ENCODE assay signal across 23 cellular contexts in the genomic region with DNA sequence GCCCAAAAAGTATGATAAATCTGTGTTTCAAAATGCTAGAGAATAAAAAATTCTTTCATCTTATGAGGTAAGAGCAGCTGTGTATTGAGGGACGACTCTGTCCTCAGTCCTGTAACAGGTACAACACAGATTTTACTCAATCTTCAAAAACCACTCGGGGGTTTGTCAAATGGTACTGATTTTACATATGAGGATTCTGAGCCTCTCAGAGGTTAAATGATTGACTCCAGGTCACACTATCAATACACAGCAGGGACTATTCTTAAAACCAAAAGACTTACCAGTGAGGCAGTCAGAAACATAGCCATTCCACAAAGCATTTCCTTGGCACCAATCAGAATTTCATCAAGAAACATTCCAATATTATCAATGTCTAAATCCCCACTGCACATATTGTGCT.
DNase-seq lines count a peak whose midpoint lies in the region; ATAC-seq, FAIRE-seq and TF ChIP-seq lines count a peak whose summit lies in the region.
"Had no signal": no experiment of that assay in that cellular context is flagged by ENCODE, and none has a peak within 500 bp of the region (broad histone marks: within the 10 kb centered on the region; RNA-seq: fewer than 3 reads in every experiment).

No MANE protein-coding gene starts in this region.

- H3K4me1 ChIP-seq in CD4-positive, CD25-positive, alpha-beta regulatory T cell (ENCODE audit: control insufficient read depth, insufficient read depth, low read length, poor library complexity, severe bottlenecking) = peaks cover 8% of the 10 kb centered on the region
- H3K4me1 ChIP-seq in endodermal cell (ENCODE audit: control insufficient read depth, insufficient read depth, low read length) (peaks cover 11% of the 10 kb centered on the region), pancreas (peaks cover 0 to 4% (median 0%) of the 10 kb centered on the region in 3 donors)
- H3K4me1 ChIP-seq: HAP-1 had no signal

- H3K4me3 Mint-ChIP-seq in CD4-positive, CD25-positive, alpha-beta regulatory T cell = no peak overlapping the region
- H3K4me3 Mint-ChIP-seq in endodermal cell (no peak overlapping the region), chondrocyte (ENCODE audit: unreplicated experiment) (no peak overlapping the region)
- H3K4me3 Mint-ChIP-seq: CD14-positive monocyte had no signal

- no peak overlapping the region for H3K27ac ChIP-seq in CD4-positive, CD25-positive, alpha-beta regulatory T cell (ENCODE audit: insufficient read depth, low read length, poor library complexity, severe bottlenecking)
- H3K27ac ChIP-seq in endodermal cell (ENCODE audit: low read depth, low read length) (no peak overlapping the region), pancreas (no peak overlapping the region)
- H3K27ac ChIP-seq: KMS-11, RWPE1 had no signal

- H3K4me1 Mint-ChIP-seq in CD4-positive, CD25-positive, alpha-beta regulatory T cell = peaks cover 43 to 55% (median 46%) of the 10 kb centered on the region in 4 donors
- H3K4me1 Mint-ChIP-seq in endodermal cell (peaks cover 56% of the 10 kb centered on the region), chondrocyte (ENCODE audit: low read depth) (no peaks in the 10 kb centered on the region)

- H3K36me3 Mint-ChIP-seq in CD4-positive, CD25-positive, alpha-beta regulatory T cell = peaks cover 9% of the 10 kb centered on the region
- H3K36me3 Mint-ChIP-seq in endodermal cell (ENCODE audit: low read depth) (no peaks in the 10 kb centered on the region), chondrocyte (ENCODE audit: low read depth) (peaks cover 1% of the 10 kb centered on the region)

- FAIRE-seq in pancreas (lab: Jason Lieb, UNC) = no peak
- FAIRE-seq: G401.6 had no signal

- H3K9me3 ChIP-seq in CD4-positive, CD25-positive, alpha-beta regulatory T cell (ENCODE audit: control insufficient read depth in 2 of 2, low read length in 2 of 2) = no peaks in the 10 kb centered on the region
- H3K9me3 ChIP-seq in endodermal cell (ENCODE audit: control insufficient read depth, low read length) (no peaks in the 10 kb centered on the region), pancreas (no peaks in the 10 kb centered on the region)
- H3K9me3 ChIP-seq: Caco-2, HAP-1 had no signal

- H3K4me3 ChIP-seq in CD4-positive, CD25-positive, alpha-beta regulatory T cell (ENCODE audit: low read depth, low read length) = no peak overlapping the region
- H3K4me3 ChIP-seq in endodermal cell (ENCODE audit: low read length) (no peak overlapping the region), pancreas (no peak overlapping the region)
- H3K4me3 ChIP-seq: HAP-1 had no signal

- no peaks in the 10 kb centered on the region for H3K36me3 ChIP-seq in CD4-positive, CD25-positive, alpha-beta regulatory T cell (ENCODE audit: control insufficient read depth, insufficient read depth, low read length)
- no peaks in the 10 kb centered on the region for H3K36me3 ChIP-seq in endodermal cell (ENCODE audit: control insufficient read depth, insufficient read depth, low read length)
- H3K36me3 ChIP-seq in pancreas = no peaks in the 10 kb centered on the region
- H3K36me3 ChIP-seq: HAP-1 had no signal

- 88% methylated on average over 2 of the region's 2 CpGs; no CpG with 5 or more reads in 1 of the 2 experiments for WGBS in endodermal cell (ENCODE audit: insufficient coverage in 1 of 2, insufficient read length in 1 of 2), 2 experiments
- WGBS in pancreas, 2 donors = 83 to 90% methylated on average over 2 of the region's 2 CpGs

- H3K27ac Mint-ChIP-seq in CD4-positive, CD25-positive, alpha-beta regulatory T cell = peak overlapping the region in 2 of 3 donors; percentile 7 to 81
- H3K27ac Mint-ChIP-seq in endodermal cell = peak overlapping the region; percentile 71
- no peak overlapping the region for H3K27ac Mint-ChIP-seq in chondrocyte (ENCODE audit: unreplicated experiment)

- intact Hi-C loops in pancreas (cut with DNase I) = no loop called here

- H3K9ac ChIP-seq in endodermal cell (ENCODE audit: extremely low read depth, low read length, poor library complexity, severe bottlenecking) = peak overlapping the region; percentile 2
- H3K9ac ChIP-seq: KMS-11 had no signal

- H3K9me3 Mint-ChIP-seq in CD4-positive, CD25-positive, alpha-beta regulatory T cell = no peaks in the 10 kb centered on the region
- H3K9me3 Mint-ChIP-seq in endodermal cell = no peaks in the 10 kb centered on the region
- H3K9me3 Mint-ChIP-seq in chondrocyte (ENCODE audit: low read depth) = no peaks in the 10 kb centered on the region

- no peaks in the 10 kb centered on the region for H3K27me3 Mint-ChIP-seq in CD4-positive, CD25-positive, alpha-beta regulatory T cell
- peaks cover 5% of the 10 kb centered on the region for H3K27me3 Mint-ChIP-seq in endodermal cell (ENCODE audit: insufficient read depth)
- no peaks in the 10 kb centered on the region for H3K27me3 Mint-ChIP-seq in chondrocyte (ENCODE audit: low read depth)

- TF ChIP-seq CTCF in endodermal cell (conservative IDR thresholded peaks at IDR 0.05) (no peak), chondrocyte (IDR thresholded peaks at IDR 0.05) (no peak), pancreas (IDR thresholded peaks at IDR 0.05) (no peak)

- DNase-seq in CD4-positive, CD25-positive, alpha-beta regulatory T cell = no peak
- DNase-seq in endodermal cell (no peak), chondrocyte (ENCODE audit: low spot score) (no peak), pancreas (no peak), superior temporal gyrus (ENCODE audit: extremely low spot score) (no peak)
- DNase-seq: 8988T, Caco-2, NCI-H1417, NCI-H187 treated with DMSO at 0.1 percent for 48 hours, NCI-H2227 treated with DMSO at 0.1 percent for 48 hours, NCI-H524, NCI-H82, PC-3, SIG-M5 had no signal

- no peak for ATAC-seq in CD4-positive, CD25-positive, alpha-beta regulatory T cell (ENCODE audit: low read depth in 2 of 2)
- peak; percentile 56 for ATAC-seq in GM18909 (IDR thresholded peaks at IDR 0.05; ENCODE audit: poor library complexity, unreplicated experiment)
- ATAC-seq in HG02870 (IDR thresholded peaks at IDR 0.05; ENCODE audit: unreplicated experiment) = peak; percentile 44
- ATAC-seq in GM19467 (IDR thresholded peaks at IDR 0.05; ENCODE audit: unreplicated experiment) = no peak
- ATAC-seq in pancreas = no peak
- ATAC-seq: PC-3, SK-N-SH treated with all-trans-retinoic acid at 6 μM for 48 hours had no signal

- H3K27me3 ChIP-seq in CD4-positive, CD25-positive, alpha-beta regulatory T cell (ENCODE audit: control insufficient read depth, insufficient read depth, low read length) = no peaks in the 10 kb centered on the region
- H3K27me3 ChIP-seq in endodermal cell (ENCODE audit: control insufficient read depth, insufficient read depth, low read length, poor library complexity, severe bottlenecking) (peaks cover 8% of the 10 kb centered on the region), pancreas (no peaks in the 10 kb centered on the region)

Comparison
In these comparisons a context has a peak if more than half of its experiments do, and no peak if none do; other contexts are left out.
1. ATAC-seq: peak in GM18909 (single experiment) and HG02870 (single experiment); none in CD4-positive, CD25-positive, alpha-beta regulatory T cell (0 of 2), GM19467 (single experiment) and pancreas (0 of 4).